7 cellular contexts compared by ENCODE assay signal in the genomic region with DNA sequence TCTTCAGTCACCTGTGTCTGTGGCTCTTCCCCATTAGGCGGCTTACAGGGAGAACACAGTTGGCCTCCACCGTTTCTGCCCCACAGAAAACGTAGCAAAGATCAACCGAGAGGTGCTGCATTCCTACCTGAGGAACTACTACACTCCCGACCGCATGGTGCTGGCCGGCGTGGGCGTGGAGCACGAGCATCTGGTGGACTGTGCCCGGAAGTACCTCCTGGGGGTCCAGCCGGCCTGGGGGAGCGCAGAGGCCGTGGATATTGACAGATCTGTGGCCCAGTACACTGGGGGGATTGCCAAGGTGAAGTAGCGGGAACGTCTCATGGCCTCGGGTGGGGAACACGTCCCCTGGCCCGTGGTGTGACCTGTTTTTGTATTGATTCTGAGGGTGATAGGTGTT.
"Had no signal": no experiment of that assay in that cellular context is flagged by ENCODE, and none has a peak within 500 bp of the region (broad histone marks: within the 10 kb centered on the region; RNA-seq: fewer than 3 reads in every experiment).

No MANE protein-coding gene starts in this region.

- H3K9me3 Mint-ChIP-seq: HFFc6 had no signal

- H3K27ac ChIP-seq: KMS-11 had no signal

- H3K27ac Mint-ChIP-seq: HFFc6 had no signal

- H3K9me3 ChIP-seq: HAP-1 had no signal

- H3K4me3 ChIP-seq: HAP-1 had no signal

- ATAC-seq: HCT116 had no signal

- H3K4me3 Mint-ChIP-seq: HFFc6 had no signal

- DNase-seq: GOT3, H7, HFFc6, KBM-7 had no signal

- H3K4me2 ChIP-seq: KMS-11 had no signal
